In the genomic region with DNA sequence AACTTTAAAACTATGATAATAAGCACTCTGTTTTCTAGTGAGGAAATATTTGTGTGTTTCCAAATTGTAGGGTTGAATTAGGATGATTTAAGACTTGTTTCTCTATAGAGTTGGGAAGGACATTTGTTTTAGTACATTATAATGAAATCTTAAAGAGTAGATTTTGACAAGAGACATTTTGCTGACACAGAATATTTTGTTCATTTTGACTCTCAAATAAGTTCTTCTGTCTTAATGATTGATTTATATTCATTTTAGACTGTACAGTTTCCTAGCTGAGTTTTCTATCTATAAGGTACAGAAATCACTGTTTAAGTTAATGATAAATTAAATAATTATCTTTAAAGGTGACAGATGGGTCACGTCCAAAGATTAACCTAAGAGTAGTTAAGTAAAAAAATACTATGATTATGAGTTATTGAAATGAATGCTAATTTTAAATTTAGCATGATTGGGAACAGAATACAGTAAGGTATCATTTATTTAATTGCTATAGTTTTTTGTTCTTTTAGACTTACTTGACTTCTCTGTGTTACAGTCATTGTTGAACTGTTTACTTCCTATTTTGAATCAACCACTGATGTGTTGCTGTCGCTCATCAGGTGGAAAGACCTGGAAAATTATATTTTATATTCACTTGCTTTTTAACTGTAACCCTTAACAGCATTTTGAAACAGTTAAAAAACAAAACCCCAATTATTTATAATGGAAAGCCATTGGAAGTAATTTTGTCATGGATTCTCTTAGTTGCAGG, we compare ENCODE assay signal across 13 cellular contexts. TPM values are rescaled to one million over a fixed set of nuclear protein-coding genes. Genes with fewer than 3 reads are reported as not detected.
DNase-seq lines count a peak whose midpoint lies in the region; ATAC-seq, FAIRE-seq and TF ChIP-seq lines count a peak whose summit lies in the region.
"Had no signal": no experiment of that assay in that cellular context is flagged by ENCODE, and none has a peak within 500 bp of the region (broad histone marks: within the 10 kb centered on the region; RNA-seq: fewer than 3 reads in every experiment).

No MANE protein-coding gene starts in this region.

- H3K4ac ChIP-seq in IMR-90 (ENCODE audit: low read depth, low read length): no peak overlapping the region

- H3K79me1 ChIP-seq in IMR-90 (ENCODE audit: low read depth in 1 of 2, low read length in 2 of 2): peaks cover 20 to 29% of the 10 kb centered on the region in 2 experiments

- SMC1A ChIA-PET in GM12878 (lab: Charles Lee; ENCODE audit: uncharacterized antibody, unreplicated experiment): interaction anchor here (0.7 to 1.8 kb wide), 7 partner anchors 8 to 148 kb away, joined by 3 to 6 read pairs (median 4); no protein-coding TSS in a partner anchor

- dilution Hi-C loops in IMR-90 (cut with HindIII; ENCODE audit: low sequenced_read_pairs, unreplicated experiment): no loop called here

- H3K18ac ChIP-seq in IMR-90 (ENCODE audit: low read depth, low read length): no peak overlapping the region

- no peak overlapping the region for H2BK20ac ChIP-seq in IMR-90 (ENCODE audit: low read depth, low read length)

- no peaks in the 10 kb centered on the region for H3K36me3 ChIP-seq in IMR-90 (ENCODE audit: control insufficient read depth, insufficient read depth, low read length)
- H3K36me3 ChIP-seq in GM12878 (ENCODE audit: control insufficient read depth in 2 of 2, insufficient read depth in 2 of 2, low read length in 1 of 2): 0 out of 4 replicates have a peak, but pooled peaks cover 0 to 2% of the 10 kb centered on the region in 2 experiments
- H3K36me3 ChIP-seq in pancreas: no peaks in the 10 kb centered on the region
- H3K36me3 ChIP-seq: BLaER1 treated with 17β-estradiol and CSF1 and Interleukin-3, amounts not matched to agents 10 nM and 100 nM had no signal

- TF ChIP-seq POLR2A in GM12892 (IDR thresholded peaks at IDR 0.05; ENCODE audit: low read depth, low read length): no peak
- no peak for TF ChIP-seq POLR2A in IMR-90 (IDR thresholded peaks at IDR 0.05; ENCODE audit: low read depth, low read length)
- TF ChIP-seq POLR2A in GM12878 (IDR thresholded peaks at IDR 0.05; ENCODE audit: low read depth, low read length): no peak
- no peak for TF ChIP-seq POLR2A in erythroblast (IDR thresholded peaks at IDR 0.05; ENCODE audit: low read length)

- H3K9ac ChIP-seq in IMR-90 (ENCODE audit: low read depth, low read length): no peak overlapping the region
- no peak overlapping the region for H3K9ac ChIP-seq in GM12878 (ENCODE audit: control insufficient read depth, insufficient read depth, low read length)
- H3K9ac ChIP-seq: BLaER1 treated with 17β-estradiol and CSF1 and Interleukin-3, amounts not matched to agents 10 nM and 100 nM had no signal

- H3K27ac ChIP-seq in IMR-90 (ENCODE audit: insufficient read depth, low read length) (no peak overlapping the region), GM12878 (ENCODE audit: control insufficient read depth, insufficient read depth) (peak overlapping the region; percentile 13), pancreas (no peak overlapping the region)
- H3K27ac ChIP-seq: BLaER1 treated with 17β-estradiol and CSF1 and Interleukin-3, amounts not matched to agents 10 nM and 100 nM had no signal

- CTCF ChIA-PET in IMR-90 (lab: Yijun Ruan, JAX) (no interaction called here), GM12878 (lab: Yijun Ruan, JAX) (interaction anchor here (1.8 to 2.3 kb wide), 2 partner anchors 7 to 10 kb away, joined by 5 read pairs; no protein-coding TSS in a partner anchor)

- H4K91ac ChIP-seq in IMR-90 (ENCODE audit: insufficient read depth, low read depth, low read length): no peak overlapping the region

- BruUV-seq in IMR-90 (replicated peaks; lab: Mats Ljungman, UMichigan) (no TSS peak), GM12878 (replicated peaks; lab: Mats Ljungman, UMichigan) (no TSS peak)

- H2AFZ ChIP-seq in IMR-90 (replicated peaks; ENCODE audit: low read length, poor library complexity): no peak overlapping the region
- H2AFZ ChIP-seq in GM12878 (ENCODE audit: control insufficient read depth, low read depth, low read length): no peak overlapping the region
- H2AFZ ChIP-seq: GM23338 had no signal

- no peak overlapping the region for H3K14ac ChIP-seq in IMR-90 (replicated peaks; ENCODE audit: low read depth, low read length)

- RAD21 ChIA-PET in GM12878 (lab: Charles Lee; ENCODE audit: unreplicated experiment): interaction anchor here (0.8 to 1.6 kb wide), 3 partner anchors 8 to 206 kb away, joined by 3 to 4 read pairs (median 3); no protein-coding TSS in a partner anchor

- H3K4me3 ChIP-seq in IMR-90 (ENCODE audit: insufficient read depth, low read depth, low read length): no peak overlapping the region
- no peak overlapping the region for H3K4me3 ChIP-seq in GM12878
- no peak overlapping the region for H3K4me3 ChIP-seq in pancreas
- H3K4me3 ChIP-seq: BLaER1 treated with 17β-estradiol and CSF1 and Interleukin-3, amounts not matched to agents 10 nM and 100 nM; GM23338 had no signal

- peaks cover 3% of the 10 kb centered on the region for H3K4me1 ChIP-seq in IMR-90 (ENCODE audit: control insufficient read depth, insufficient read depth, low read length)
- peaks cover 10% of the 10 kb centered on the region for H3K4me1 ChIP-seq in GM12878 (ENCODE audit: control insufficient read depth, insufficient read depth, low read length)
- peaks cover 0 to 5% (median 0%) of the 10 kb centered on the region in 3 donors for H3K4me1 ChIP-seq in pancreas

- no peak for ATAC-seq in IMR-90 (ENCODE audit: low read depth)
- peak; percentile 56 for ATAC-seq in GM12878
- ATAC-seq in pancreas: no peak
- no peak for ATAC-seq in GM21717 (IDR thresholded peaks at IDR 0.05; ENCODE audit: unreplicated experiment)
- no peak for ATAC-seq in GM21423 (IDR thresholded peaks at IDR 0.05; ENCODE audit: unreplicated experiment)
- ATAC-seq: GM23338 had no signal

- H3K56ac ChIP-seq in IMR-90 (ENCODE audit: extremely low read depth, insufficient read depth, low read length): no peak overlapping the region

- H3K79me2 ChIP-seq in GM12878 (ENCODE audit: control insufficient read depth, insufficient read depth, low read length): peaks cover 67% of the 10 kb centered on the region

- peaks cover 4% of the 10 kb centered on the region for H3K9me1 ChIP-seq in IMR-90 (ENCODE audit: insufficient read depth, low read length)

- no peaks in the 10 kb centered on the region for H4K20me1 ChIP-seq in IMR-90 (ENCODE audit: insufficient read depth, low read length)
- H4K20me1 ChIP-seq in GM12878 (ENCODE audit: control insufficient read depth, insufficient read depth): no peaks in the 10 kb centered on the region
- H4K20me1 ChIP-seq: BLaER1 treated with 17β-estradiol and CSF1 and Interleukin-3, amounts not matched to agents 10 nM and 100 nM had no signal

- in situ Hi-C loops in IMR-90 (cut with MboI; ENCODE audit: low sequenced_read_pairs) (no loop called here), GM12878 (cut with MboI) (no loop called here)

- H2BK15ac ChIP-seq in IMR-90 (ENCODE audit: low read depth, low read length): no peak overlapping the region

- H2BK5ac ChIP-seq in IMR-90 (ENCODE audit: low read depth, low read length, poor library complexity, severe bottlenecking): no peak overlapping the region

- H2BK120ac ChIP-seq in IMR-90 (ENCODE audit: low read depth, low read length): no peak overlapping the region

- no CpG with 5 or more reads among the region's 2 CpGs for WGBS in IMR-90 (ENCODE audit: extremely low coverage in 2 of 2, insufficient read length in 1 of 2), 2 experiments
- WGBS in GM12878 (ENCODE audit: insufficient coverage, insufficient replicate concordance, low lambda C conversion rate, missing lambda C conversion rate): 44% methylated on average over 2 of the region's 2 CpGs
- WGBS in pancreas, 2 donors: 73 to 77% methylated on average over 2 of the region's 2 CpGs

- TF ChIP-seq CTCF in IMR-90 (conservative IDR thresholded peaks at IDR 0.05; ENCODE audit: low read depth, low read length) (no peak), GM12878 (IDR thresholded peaks at IDR 0.05 in 2 of 3, conservative IDR thresholded peaks at IDR 0.05 in 1 of 3; ENCODE audit: control insufficient read depth in 2 of 3, extremely low read depth in 1 of 3, insufficient read depth in 1 of 3, low read depth in 3 of 3, low read length in 3 of 3) (no peak), pancreas (IDR thresholded peaks at IDR 0.05) (no peak)

- intact Hi-C loops in IMR-90 (cut with micrococcal nuclease) (no loop called here), GM12878 (cut with micrococcal nuclease; ENCODE audit: unreplicated experiment) (loop anchor here (10.0 kb wide), 1 partner anchor 118 kb away; no protein-coding TSS in a partner anchor), pancreas (cut with DNase I) (no loop called here)

- no peak for TF ChIP-seq EP300 in GM12878 (IDR thresholded peaks at IDR 0.05; ENCODE audit: borderline replicate concordance in 1 of 2, control insufficient read depth in 1 of 2, low read depth in 2 of 2, low read length in 2 of 2)

- TF ChIP-seq RAD21 in IMR-90 (IDR thresholded peaks at IDR 0.05; ENCODE audit: low read length) (no peak), GM12878 (IDR thresholded peaks at IDR 0.05; ENCODE audit: insufficient read depth, low read depth, low read length) (no peak)

- H3K23ac ChIP-seq in IMR-90 (ENCODE audit: low read depth, low read length): no peak overlapping the region

- FAIRE-seq in GM12892 (lab: Jason Lieb, UNC): peak; percentile 79
- FAIRE-seq in GM12878 (lab: Jason Lieb, UNC): no peak
- FAIRE-seq in pancreas (lab: Jason Lieb, UNC): peak; percentile 57

- no peak overlapping the region for H2AK9ac ChIP-seq in IMR-90 (replicated peaks; ENCODE audit: low read depth, low read length, poor library complexity)

- H3K4me2 ChIP-seq in IMR-90 (ENCODE audit: low read depth, low read length) (no peak overlapping the region), GM12878 (ENCODE audit: control insufficient read depth, insufficient read depth) (peak overlapping the region; percentile 78)
- H3K4me2 ChIP-seq: GM23338 had no signal

- H2AK5ac ChIP-seq in IMR-90 (ENCODE audit: low read depth, low read length): no peak overlapping the region

- H3K27me3 ChIP-seq in IMR-90 (ENCODE audit: control insufficient read depth, insufficient read depth, low read length) (no peaks in the 10 kb centered on the region), GM12878 (replicated peaks in 1 of 2; ENCODE audit: control insufficient read depth in 2 of 2, insufficient read depth in 2 of 2, low read length in 1 of 2) (no peaks in the 10 kb centered on the region), pancreas (no peaks in the 10 kb centered on the region)
- H3K27me3 ChIP-seq: BLaER1 treated with 17β-estradiol and CSF1 and Interleukin-3, amounts not matched to agents 10 nM and 100 nM had no signal

- H4K8ac ChIP-seq in IMR-90 (ENCODE audit: low read depth in 2 of 2, low read length in 2 of 2): no peak overlapping the region

- no peak for DNase-seq in GM12892 (ENCODE audit: insufficient read length)
- no peak for DNase-seq in IMR-90
- DNase-seq in GM12878 (ENCODE audit: low read depth, low spot score): no peak
- DNase-seq in pancreas: no peak
- DNase-seq in DMS53 (lab: John Stamatoyannopoulos, UW): no peak
- no peak for DNase-seq in erythroblast (lab: John Stamatoyannopoulos, UW)
- DNase-seq: CD4-positive, CD25-positive, alpha-beta regulatory T cell; H9; Karpas-422 had no signal

- POLR2A ChIA-PET in IMR-90 (lab: Charles Lee; ENCODE audit: unreplicated experiment) (no interaction called here), GM12878 (lab: Charles Lee) (interaction anchor here (0.8 kb wide), 1 partner anchor 29 kb away, joined by 3 read pairs; no protein-coding TSS in a partner anchor)

- no peaks in the 10 kb centered on the region; the same call in 1 of the 2 replicates for H3K9me3 ChIP-seq in IMR-90 (ENCODE audit: control insufficient read depth, insufficient read depth, low read length)
- H3K9me3 ChIP-seq in GM12878 (replicated peaks; ENCODE audit: control insufficient read depth, insufficient read depth, low read length): no peaks in the 10 kb centered on the region; the same call in 2 of the 3 replicates
- no peaks in the 10 kb centered on the region for H3K9me3 ChIP-seq in pancreas
- H3K9me3 ChIP-seq: BLaER1 treated with 17β-estradiol and CSF1 and Interleukin-3, amounts not matched to agents 10 nM and 100 nM had no signal

- no peak overlapping the region for H4K5ac ChIP-seq in IMR-90 (ENCODE audit: low read depth, low read length)

RNA-seq across cellular contexts. Expression of a gene that starts 19.5 kb away (rescaled TPM):
- 25.3 TPM for polyA plus RNA-seq in GM12892 (2012; ENCODE audit: missing spikeins)
- total RNA-seq in IMR-90 (2012; rRNA removed): 15.6 and 16.4 TPM in 2 replicates
- polyA plus RNA-seq in IMR-90 (2012; rRNA removed): 12.0 and 13.1 TPM in 2 replicates
- polyA plus RNA-seq in IMR-90 (2012; cell fraction: cytosol; rRNA removed): 3.5 and 6.0 TPM in 2 replicates
- 8.6 and 46.5 TPM in 2 replicates for polyA plus RNA-seq in IMR-90 (2012; cell fraction: nucleus; rRNA removed; ENCODE audit: low replicate concordance)
- 530 and 531 TPM in 2 replicates for total RNA-seq in GM12878 (2013; cell fraction: nucleolus; rRNA removed)
- total RNA-seq in GM12878 (2014; rRNA removed): 22.9 and 24.5 TPM in 2 replicates
- total RNA-seq in GM12878 (2014; rRNA removed; fragmentation: Illumina TruSeq; extraction: Trizol): 21.3 and 23.3 TPM in 2 replicates
- total RNA-seq in GM12878 (2021): 33.4 and 34.6 TPM in 2 replicates
- polyA plus RNA-seq in GM12878 (2011; ENCODE audit: low read depth): 20.7 TPM
- polyA plus RNA-seq in GM12878 (2011; rRNA removed): 146 and 184 TPM in 2 replicates
- 71.8 and 77.9 TPM in 2 replicates for polyA plus RNA-seq in GM12878 (2011; cell fraction: cytosol; rRNA removed)
- 159 and 168 TPM in 2 replicates for polyA plus RNA-seq in GM12878 (2011; cell fraction: nucleus; rRNA removed)
- polyA plus RNA-seq in GM12878 (2012): 26.8 and 29.0 TPM in 2 replicates
- polyA plus RNA-seq in GM12878 (2014; fragmentation: Illumina TruSeq; extraction: Trizol): 21.5 and 26.9 TPM in 2 replicates
- 1 to 10 TPM; 6.7 to 9.1 TPM for polyA plus RNA-seq in GM12878 (2014; fragmentation: Nextera tagmentation; extraction: Ambion mirVana)
- polyA plus RNA-seq in GM12878 (2014; rRNA removed): 27.6 and 38.2 TPM in 2 replicates
- polyA plus RNA-seq in GM12878 (2016; fragmentation: Nextera tagmentation; extraction: Ambion mirVana): 10 to 100 TPM in 1 of 2 experiments, 1 to 10 TPM in 1; 9.5 to 13.3 TPM
- polyA minus RNA-seq in GM12878 (2011; rRNA and poly(A)+ RNA removed): 168 and 196 TPM in 2 replicates
- 48.8 and 54.7 TPM in 2 replicates for polyA minus RNA-seq in GM12878 (2011; cell fraction: cytosol; rRNA and poly(A)+ RNA removed)
- polyA minus RNA-seq in GM12878 (2011; cell fraction: nucleus; rRNA and poly(A)+ RNA removed): 771 and 1,558 TPM in 2 replicates
- 10 to 100 TPM; 17.0 to 36.8 (median 22.4) TPM for total RNA-seq in pancreas
- polyA plus RNA-seq in pancreas: 10 to 100 TPM in 1 of 2 donors, 1 to 10 TPM in 1; 8.9 to 20.6 TPM

RNA-seq across cellular contexts. Expression of a gene that starts 59.6 kb away (rescaled TPM):
- polyA plus RNA-seq in GM12892 (2012; ENCODE audit: missing spikeins): 74.3 TPM
- 122 and 158 TPM in 2 replicates for total RNA-seq in IMR-90 (2012; rRNA removed)
- polyA plus RNA-seq in IMR-90 (2012; rRNA removed): 75.0 and 87.2 TPM in 2 replicates
- polyA plus RNA-seq in IMR-90 (2012; cell fraction: cytosol; rRNA removed): 57.5 and 86.3 TPM in 2 replicates
- polyA plus RNA-seq in IMR-90 (2012; cell fraction: nucleus; rRNA removed; ENCODE audit: low replicate concordance): 53.4 and 70.8 TPM in 2 replicates
- total RNA-seq in GM12878 (2013; cell fraction: nucleolus; rRNA removed): 256 and 276 TPM in 2 replicates
- 106 and 126 TPM in 2 replicates for total RNA-seq in GM12878 (2014; rRNA removed)
- 78.0 and 83.0 TPM in 2 replicates for total RNA-seq in GM12878 (2014; rRNA removed; fragmentation: Illumina TruSeq; extraction: Trizol)
- total RNA-seq in GM12878 (2021): 98.0 and 107 TPM in 2 replicates
- polyA plus RNA-seq in GM12878 (2011; ENCODE audit: low read depth): 45.0 TPM
- 159 and 188 TPM in 2 replicates for polyA plus RNA-seq in GM12878 (2011; rRNA removed)
- 130 and 173 TPM in 2 replicates for polyA plus RNA-seq in GM12878 (2011; cell fraction: cytosol; rRNA removed)
- polyA plus RNA-seq in GM12878 (2011; cell fraction: nucleus; rRNA removed): 145 and 148 TPM in 2 replicates
- 56.7 and 64.6 TPM in 2 replicates for polyA plus RNA-seq in GM12878 (2012)
- polyA plus RNA-seq in GM12878 (2014; fragmentation: Illumina TruSeq; extraction: Trizol): 111 and 113 TPM in 2 replicates
- polyA plus RNA-seq in GM12878 (2014; fragmentation: Nextera tagmentation; extraction: Ambion mirVana): 10 to 100 TPM in 1 of 2 experiments, 1 to 10 TPM in 1; 5.1 to 11.7 TPM
- 94.5 and 109 TPM in 2 replicates for polyA plus RNA-seq in GM12878 (2014; rRNA removed)
- polyA plus RNA-seq in GM12878 (2016; fragmentation: Nextera tagmentation; extraction: Ambion mirVana): 100 to 1,000 TPM; 102 to 111 TPM
- polyA minus RNA-seq in GM12878 (2011; rRNA and poly(A)+ RNA removed): 175 and 230 TPM in 2 replicates
- 27.7 and 30.5 TPM in 2 replicates for polyA minus RNA-seq in GM12878 (2011; cell fraction: cytosol; rRNA and poly(A)+ RNA removed)
- 143 and 252 TPM in 2 replicates for polyA minus RNA-seq in GM12878 (2011; cell fraction: nucleus; rRNA and poly(A)+ RNA removed)
- total RNA-seq in pancreas: 10 to 100 TPM; 22.4 to 42.0 (median 30.4) TPM
- polyA plus RNA-seq in pancreas: 10 to 100 TPM; 18.7 to 36.4 TPM
